ENCODE assay signal across 4 cellular contexts in genomic region chr12:114484822-114485459, GRCh38.
A peak's percentile ranks its signal among the peaks of the same experiment; 100 is the strongest.
DNase-seq lines count a peak whose midpoint lies in the region; ATAC-seq, FAIRE-seq and TF ChIP-seq lines count a peak whose summit lies in the region.
"Not testable (repeated sequence)": the region's sequence is repeated elsewhere in the genome, so short reads cannot be mapped to it uniquely, and the experiment has no call there.

No MANE protein-coding gene starts in this region.

- H3K27ac Mint-ChIP-seq in osteocyte (ENCODE audit: unreplicated experiment): not testable (repeated sequence)

- not testable (repeated sequence) for ATAC-seq in right cardiac atrium

- H3K36me3 Mint-ChIP-seq in osteocyte (ENCODE audit: unreplicated experiment): not testable (repeated sequence)

- DNase-seq in right cardiac atrium (peak in 2 of 3 donors; percentile 22 to 59), kidney (peak; percentile 69), osteocyte (ENCODE audit: extremely low spot score, unreplicated experiment) (peak; percentile 84), posterior vena cava (ENCODE audit: low spot score) (peak; percentile 66)

- not testable (repeated sequence) for TF ChIP-seq CTCF in kidney (IDR thresholded peaks at IDR 0.05; ENCODE audit: borderline replicate concordance, extremely low read depth, insufficient read depth); osteocyte (IDR thresholded peaks at IDR 0.05)

- intact Hi-C loops in right cardiac atrium (cut with DNase I): loop anchor here in 2 of 4 donors (10.0 kb wide), 2 partner anchors 240 to 320 kb away; no protein-coding TSS in a partner anchor
- intact Hi-C loops in kidney (cut with DNase I); posterior vena cava (cut with DNase I): not testable (repeated sequence)

- not testable (repeated sequence) for H3K27me3 ChIP-seq in right cardiac atrium (ENCODE audit: control insufficient read depth, insufficient read depth)

- H3K27me3 Mint-ChIP-seq in osteocyte (ENCODE audit: unreplicated experiment): peaks cover 22% of the 10 kb centered on the region

- not testable (repeated sequence) for H3K4me3 ChIP-seq in right cardiac atrium (ENCODE audit: low read length); kidney (ENCODE audit: low read length in 2 of 2)

- H3K4me3 Mint-ChIP-seq in osteocyte (ENCODE audit: unreplicated experiment): not testable (repeated sequence)

- not testable (repeated sequence) for H3K9ac ChIP-seq in kidney (ENCODE audit: low read length in 2 of 2)

- H3K9me3 Mint-ChIP-seq in osteocyte (ENCODE audit: unreplicated experiment): not testable (repeated sequence)

- not testable (repeated sequence) for H3K27ac ChIP-seq in right cardiac atrium (ENCODE audit: low read length); kidney (ENCODE audit: low read depth in 2 of 2, low read length in 2 of 2)

- H3K4me1 Mint-ChIP-seq in osteocyte (ENCODE audit: unreplicated experiment): not testable (repeated sequence)

- not testable (repeated sequence) for FAIRE-seq in kidney (lab: Jason Lieb, UNC)

- not testable (repeated sequence) for H3K4me1 ChIP-seq in right cardiac atrium (ENCODE audit: control insufficient read depth, insufficient read depth, low read length); kidney (ENCODE audit: control insufficient read depth in 1 of 2, insufficient read depth in 1 of 2, low read depth in 1 of 2, low read length in 2 of 2)

- H3K36me3 ChIP-seq in kidney (ENCODE audit: control insufficient read depth in 1 of 2, insufficient read depth in 2 of 2, low read length in 2 of 2): not testable (repeated sequence)

- 94% methylated on average over 45 of the region's 45 CpGs for WGBS in right cardiac atrium

- H3K9me3 ChIP-seq in right cardiac atrium (ENCODE audit: control insufficient read depth, low read length); kidney (ENCODE audit: control insufficient read depth in 1 of 2, low read length in 2 of 2): not testable (repeated sequence)
